In the genomic region with DNA sequence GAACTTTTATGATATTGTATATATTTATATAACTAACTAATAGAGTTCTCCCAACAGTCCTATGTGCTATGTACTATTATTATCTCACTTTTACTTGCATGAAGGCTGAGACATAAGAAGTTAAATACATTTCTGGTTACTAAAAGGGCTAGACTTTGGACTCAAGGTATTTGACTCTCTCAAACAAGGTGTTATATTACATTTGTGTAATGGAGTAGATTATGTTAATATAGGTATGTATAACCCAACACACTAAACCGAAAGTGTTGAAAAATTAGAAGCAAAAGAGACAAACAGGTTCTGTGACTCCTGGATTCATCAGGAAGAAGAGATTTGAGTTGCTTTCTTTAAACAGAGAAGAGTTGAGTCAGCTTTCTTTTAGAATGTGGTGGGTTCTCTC, we compare ENCODE assay signal across 34 cellular contexts.
"Had no signal": no experiment of that assay in that cellular context is flagged by ENCODE, and none has a peak within 500 bp of the region (broad histone marks: within the 10 kb centered on the region; RNA-seq: fewer than 3 reads in every experiment).

No MANE protein-coding gene starts in this region.

- H3K4me3 Mint-ChIP-seq: activated CD4-positive, alpha-beta memory T cell treated with anti-CD3 and anti-CD28 coated beads, Interleukin-2, amount 10 ng/mL, durations not matched to agents 7 days and 5 days; activated CD4-positive, alpha-beta T cell treated with anti-CD3 and anti-CD28 coated beads, Interleukin-2, amount 10 ng/mL, durations not matched to agents 24 days and 14 days; activated T-cell treated with anti-CD3 and anti-CD28 coated beads, Interleukin-2, amount 50 U/mL, for 4 hours; activated T-helper 17 cell treated with anti-CD3 and anti-CD28 coated beads, Interleukin-2, amount 50 U/mL, for 72 hours; nephron progenitor cell; stimulated activated memory B cell treated with anti-CD40 and anti-IgM and Interleukin-4, amounts not matched to agents 10 μg/mL and 1 μg/mL and 100 μg/mL, for 72 hours; T-helper 17 cell had no signal

- H3K9me3 Mint-ChIP-seq: activated CD4-positive, alpha-beta memory T cell treated with anti-CD3 and anti-CD28 coated beads, Interleukin-2, amount 10 ng/mL, durations not matched to agents 7 days and 5 days; activated CD4-positive, alpha-beta T cell treated with anti-CD3 and anti-CD28 coated beads, Interleukin-2, amount 10 ng/mL, durations not matched to agents 24 days and 14 days; activated T-cell treated with anti-CD3 and anti-CD28 coated beads, Interleukin-2, amount 50 U/mL, for 4 hours; nephron progenitor cell; stimulated activated memory B cell treated with anti-CD40 and anti-IgM and Interleukin-4, amounts not matched to agents 10 μg/mL and 1 μg/mL and 100 μg/mL, for 72 hours had no signal

- DNase-seq: activated CD4-positive, alpha-beta memory T cell treated with anti-CD3 and anti-CD28 coated beads, Interleukin-2, amount 10 ng/mL, durations not matched to agents 7 days and 5 days; activated CD4-positive, alpha-beta T cell treated with anti-CD3 and anti-CD28 coated beads, Interleukin-2, amount 10 ng/mL, durations not matched to agents 24 days and 14 days; activated gamma-delta T cell treated with Interleukin-2 at 50 U/mL for 16 hours; activated naive CD4-positive, alpha-beta T cell treated with anti-CD3 and anti-CD28 coated beads, Interleukin-2, amount 50 U/mL, for 16 hours; activated T-cell treated with anti-CD3 and anti-CD28 coated beads, Interleukin-2, amount 50 U/mL, for 4 hours; dermis blood vessel endothelial cell; effector CD4-positive, alpha-beta T cell; esophagus squamous epithelium; foreskin melanocyte; heart right ventricle; kidney glomerular epithelial cell; left ventricle myocardium inferior; mesendoderm; nephron progenitor cell; ovary; retina; sigmoid colon; stimulated activated CD4-positive, alpha-beta T cell treated with anti-CD3 and anti-CD28 coated beads, Interleukin-1b, Interleukin-23, amount 100 ng/mL, for 48 hours; stimulated activated CD4-positive, alpha-beta T cell treated with anti-CD3 and anti-CD28 coated beads, Interleukin-4, amount 100 ng/mL, for 4 hours; stimulated activated CD8-positive, alpha-beta memory T cell treated with anti-CD3 and anti-CD28 coated beads, Interleukin-4, amount 100 ng/mL, for 48 hours; T-helper 17 cell; T1000; tibial artery; upper lobe of right lung; WERI-Rb-1 had no signal

- H3K27me3 ChIP-seq: esophagus squamous epithelium, ovary, sigmoid colon, suprapubic skin, tibial artery, upper lobe of right lung had no signal

- H3K36me3 ChIP-seq: esophagus squamous epithelium, heart right ventricle, left ventricle myocardium inferior, neutrophil, ovary, prostate gland, sigmoid colon, suprapubic skin, tibial artery, upper lobe of right lung, WERI-Rb-1 had no signal

- H3K27me3 Mint-ChIP-seq: activated CD4-positive, alpha-beta memory T cell treated with anti-CD3 and anti-CD28 coated beads, Interleukin-2, amount 10 ng/mL, durations not matched to agents 7 days and 5 days; stimulated activated memory B cell treated with anti-CD40 and anti-IgM and Interleukin-4, amounts not matched to agents 10 μg/mL and 1 μg/mL and 100 μg/mL, for 72 hours had no signal

- H3K4me2 ChIP-seq: smooth muscle cell had no signal

- H3K27ac ChIP-seq: epithelial cell of prostate, esophagus squamous epithelium, heart right ventricle, left ventricle myocardium inferior, neutrophil, ovary, prostate gland, sigmoid colon, suprapubic skin, tibial artery, upper lobe of right lung, WERI-Rb-1 had no signal

- H3K4me1 Mint-ChIP-seq: activated CD4-positive, alpha-beta memory T cell treated with anti-CD3 and anti-CD28 coated beads, Interleukin-2, amount 10 ng/mL, durations not matched to agents 7 days and 5 days; activated CD4-positive, alpha-beta T cell treated with anti-CD3 and anti-CD28 coated beads, Interleukin-2, amount 10 ng/mL, durations not matched to agents 24 days and 14 days; activated T-helper 17 cell treated with anti-CD3 and anti-CD28 coated beads, Interleukin-2, amount 50 U/mL, for 72 hours; nephron progenitor cell; stimulated activated memory B cell treated with anti-CD40 and anti-IgM and Interleukin-4, amounts not matched to agents 10 μg/mL and 1 μg/mL and 100 μg/mL, for 72 hours; T-helper 17 cell had no signal

- H3K9me3 ChIP-seq: esophagus squamous epithelium, heart right ventricle, left ventricle myocardium inferior, neutrophil, ovary, prostate gland, sigmoid colon, suprapubic skin, tibial artery, upper lobe of right lung had no signal

- H3K27ac Mint-ChIP-seq: activated CD4-positive, alpha-beta memory T cell treated with anti-CD3 and anti-CD28 coated beads, Interleukin-2, amount 10 ng/mL, durations not matched to agents 7 days and 5 days; activated CD4-positive, alpha-beta T cell treated with anti-CD3 and anti-CD28 coated beads, Interleukin-2, amount 10 ng/mL, durations not matched to agents 24 days and 14 days; activated T-helper 17 cell treated with anti-CD3 and anti-CD28 coated beads, Interleukin-2, amount 50 U/mL, for 72 hours; nephron progenitor cell; stimulated activated memory B cell treated with anti-CD40 and anti-IgM and Interleukin-4, amounts not matched to agents 10 μg/mL and 1 μg/mL and 100 μg/mL, for 72 hours; T-helper 17 cell had no signal

- H3K4me1 ChIP-seq: esophagus squamous epithelium, heart right ventricle, left ventricle myocardium inferior, prostate gland, sigmoid colon, suprapubic skin, tibial artery, upper lobe of right lung had no signal

- ATAC-seq: activated CD4-positive, CD25-positive, alpha-beta regulatory T cell treated with anti-CD3 and anti-CD28 coated beads, Interleukin-2, amount 50 U/mL, for 24 hours; activated T-cell treated with anti-CD3 and anti-CD28 coated beads, Interleukin-2, amount 50 U/mL, for 4 hours; activated T-helper 17 cell treated with anti-CD3 and anti-CD28 coated beads, Interleukin-2, amount 50 U/mL, for 72 hours; heart right ventricle; stimulated activated memory B cell treated with anti-CD40 and anti-IgM and Interleukin-4, amounts not matched to agents 10 μg/mL and 1 μg/mL and 100 μg/mL, for 72 hours; T-helper 17 cell; upper lobe of right lung had no signal

- H3K4me3 ChIP-seq: esophagus squamous epithelium, heart right ventricle, left ventricle myocardium inferior, lung, ovary, prostate gland, sigmoid colon, smooth muscle cell, suprapubic skin, tibial artery, upper lobe of right lung had no signal
